Comparison of ENCODE assay signal across 16 cellular contexts in genomic region chr4:166981847-166982246, GRCh38.
"Had no signal": no experiment of that assay in that cellular context is flagged by ENCODE, and none has a peak within 500 bp of the region (broad histone marks: within the 10 kb centered on the region; RNA-seq: fewer than 3 reads in every experiment).

No MANE protein-coding gene starts in this region.

- H3K27ac Mint-ChIP-seq: activated CD4-positive, alpha-beta T cell treated with anti-CD3 and anti-CD28 coated beads, Interleukin-2, amount 10 ng/mL, durations not matched to agents 24 days and 14 days; activated CD8-positive, alpha-beta T cell treated with anti-CD3 and anti-CD28 coated beads for 36 hours; activated naive CD4-positive, alpha-beta T cell treated with anti-CD3 and anti-CD28 coated beads for 36 hours; activated T-cell treated with anti-CD3 and anti-CD28 coated beads, Interleukin-2, amount 50 U/mL, for 24 hours; activated T-helper 2 cell treated with anti-CD3 and anti-CD28 coated beads, Interferon-gamma antibody, Interleukin-2, Interleukin-4, amounts not matched to agents 10 μg/mL and 5 μg/mL and 100 μg/mL, durations not matched to agents 14 hours and 24 hours and 36 hours; effector memory CD8-positive, alpha-beta T cell; natural killer cell treated with Interleukin-12 subunit alpha and Interleukin-12 subunit beta and Interleukin-15 and Interleukin-18, amount 100 ng/mL, for 72 hours had no signal

- H3K4me1 ChIP-seq: body of pancreas, sigmoid colon, tibial nerve had no signal

- H3K4me3 ChIP-seq: body of pancreas, hepatocyte, lung, sigmoid colon, tibial nerve had no signal

- H3K36me3 ChIP-seq: sigmoid colon, tibial nerve had no signal

- H3K9me3 ChIP-seq: body of pancreas, sigmoid colon had no signal

- H3K4me3 Mint-ChIP-seq: activated CD4-positive, alpha-beta T cell treated with anti-CD3 and anti-CD28 coated beads, Interleukin-2, amount 10 ng/mL, durations not matched to agents 24 days and 14 days; activated CD8-positive, alpha-beta T cell treated with anti-CD3 and anti-CD28 coated beads for 36 hours; activated naive CD4-positive, alpha-beta T cell treated with anti-CD3 and anti-CD28 coated beads for 36 hours; activated T-cell treated with anti-CD3 and anti-CD28 coated beads, Interleukin-2, amount 50 U/mL, for 24 hours; effector memory CD8-positive, alpha-beta T cell; natural killer cell treated with Interleukin-12 subunit alpha and Interleukin-12 subunit beta and Interleukin-15 and Interleukin-18, amount 100 ng/mL, for 72 hours had no signal

- H3K9me3 Mint-ChIP-seq: activated CD4-positive, alpha-beta T cell treated with anti-CD3 and anti-CD28 coated beads, Interleukin-2, amount 10 ng/mL, durations not matched to agents 24 days and 14 days; activated CD8-positive, alpha-beta T cell treated with anti-CD3 and anti-CD28 coated beads for 36 hours; activated T-helper 2 cell treated with anti-CD3 and anti-CD28 coated beads, Interferon-gamma antibody, Interleukin-2, Interleukin-4, amounts not matched to agents 10 μg/mL and 5 μg/mL and 100 μg/mL, durations not matched to agents 14 hours and 24 hours and 36 hours had no signal

- H2AFZ ChIP-seq: hepatocyte had no signal

- DNase-seq: activated CD4-positive, alpha-beta T cell treated with anti-CD3 and anti-CD28 coated beads, Interleukin-2, amount 10 ng/mL, durations not matched to agents 24 days and 14 days; activated CD4-positive, CD25-positive, alpha-beta regulatory T cell; activated CD8-positive, alpha-beta T cell treated with anti-CD3 and anti-CD28 coated beads for 36 hours; activated naive CD4-positive, alpha-beta T cell treated with anti-CD3 and anti-CD28 coated beads for 36 hours; activated T-cell treated with anti-CD3 and anti-CD28 coated beads, Interleukin-2, amount 50 U/mL, for 24 hours; body of pancreas; caudate nucleus; effector memory CD8-positive, alpha-beta T cell; sigmoid colon; stimulated activated naive CD8-positive, alpha-beta T cell treated with anti-CD3 and anti-CD28 coated beads, Interleukin-15, Interleukin-2, amounts not matched to agents 100 U/mL and 50 U/mL, for 24 hours had no signal

- H3K4me1 Mint-ChIP-seq: activated CD4-positive, alpha-beta T cell treated with anti-CD3 and anti-CD28 coated beads, Interleukin-2, amount 10 ng/mL, durations not matched to agents 24 days and 14 days had no signal

- ATAC-seq: activated CD8-positive, alpha-beta T cell treated with anti-CD3 and anti-CD28 coated beads for 36 hours; body of pancreas; effector memory CD8-positive, alpha-beta T cell; left lobe of liver; natural killer cell treated with Interleukin-12 subunit alpha and Interleukin-12 subunit beta and Interleukin-15 and Interleukin-18, amount 100 ng/mL, for 72 hours; stimulated activated naive CD8-positive, alpha-beta T cell treated with anti-CD3 and anti-CD28 coated beads, Interleukin-15, Interleukin-2, amounts not matched to agents 100 U/mL and 50 U/mL, for 24 hours had no signal

- H3K27me3 Mint-ChIP-seq: activated CD4-positive, alpha-beta T cell treated with anti-CD3 and anti-CD28 coated beads, Interleukin-2, amount 10 ng/mL, durations not matched to agents 24 days and 14 days; activated CD8-positive, alpha-beta T cell treated with anti-CD3 and anti-CD28 coated beads for 36 hours; activated T-cell treated with anti-CD3 and anti-CD28 coated beads, Interleukin-2, amount 50 U/mL, for 24 hours; effector memory CD8-positive, alpha-beta T cell; natural killer cell treated with Interleukin-12 subunit alpha and Interleukin-12 subunit beta and Interleukin-15 and Interleukin-18, amount 100 ng/mL, for 72 hours had no signal

- H3K27me3 ChIP-seq: body of pancreas, hepatocyte, sigmoid colon, tibial nerve had no signal

- H3K27ac ChIP-seq: body of pancreas, hepatocyte, sigmoid colon, tibial nerve had no signal

- H3K4me2 ChIP-seq: hepatocyte had no signal
